ENCODE assay signal across 22 cellular contexts in the genomic region with DNA sequence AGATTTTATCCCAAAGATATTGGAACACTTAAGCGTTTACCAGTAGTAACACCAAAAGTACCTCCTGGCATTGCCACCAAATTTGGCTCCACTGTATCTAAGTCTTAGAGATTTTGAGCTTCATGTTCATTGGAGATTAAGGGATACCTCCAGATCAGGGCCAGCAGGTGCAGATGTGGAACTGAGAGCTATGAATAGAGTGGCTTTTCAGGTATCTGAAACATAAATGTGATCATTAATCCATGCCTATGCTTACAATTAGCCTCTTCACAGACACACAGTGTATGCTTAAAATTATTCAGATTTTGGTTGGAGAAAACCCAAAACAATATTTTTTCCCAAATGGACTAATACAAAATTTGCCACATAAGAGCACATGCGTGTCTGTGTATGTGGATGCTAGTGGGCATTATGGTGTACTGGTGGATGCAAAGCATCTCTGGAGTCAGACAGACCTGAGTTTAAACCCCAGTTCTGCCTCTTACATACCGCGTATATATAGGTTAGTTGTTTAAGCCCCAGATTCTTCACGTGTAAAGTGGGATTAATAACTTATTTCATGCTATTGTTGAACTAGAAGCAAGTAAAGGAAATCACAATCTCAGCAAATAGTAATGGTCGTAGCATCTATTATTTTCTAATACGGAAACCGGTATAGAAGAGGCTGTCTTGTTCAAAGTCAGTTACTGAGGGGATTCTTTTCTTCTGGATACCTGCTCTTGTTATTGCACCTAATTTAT. TPM values are rescaled to one million over a fixed set of nuclear protein-coding genes. Genes with fewer than 3 reads are reported as not detected.
A peak's percentile ranks its signal among the peaks of the same experiment; 100 is the strongest.
DNase-seq lines count a peak whose midpoint lies in the region; ATAC-seq, FAIRE-seq and TF ChIP-seq lines count a peak whose summit lies in the region.
"Had no signal": no experiment of that assay in that cellular context is flagged by ENCODE, and none has a peak within 500 bp of the region (broad histone marks: within the 10 kb centered on the region; RNA-seq: fewer than 3 reads in every experiment).

No MANE protein-coding gene starts in this region.

- no peak for TF ChIP-seq EP300 in K562 (IDR thresholded peaks at IDR 0.05; ENCODE audit: low read length)

- H3K36me3 ChIP-seq in K562 (ENCODE audit: control insufficient read depth, insufficient read depth, low read length) = peaks cover 29% of the 10 kb centered on the region

- no TSS peak for BruUV-seq in K562 (replicated peaks; lab: Mats Ljungman, UMichigan)

- CTCF ChIA-PET in K562 (lab: Yijun Ruan, JAX; ENCODE audit: low intra/inter-chr PET ratio) = no interaction called here

- H3K27me3 ChIP-seq in K562 (ENCODE audit: control insufficient read depth in 2 of 2, insufficient read depth in 2 of 2, low read length in 2 of 2) = no peaks in the 10 kb centered on the region

- no peak for TF ChIP-seq POLR2A in K562 (conservative IDR thresholded peaks at IDR 0.05)

- H3K27ac ChIP-seq in K562 (ENCODE audit: extremely low read depth, low read depth, low read length) = no peak overlapping the region

- no peaks in the 10 kb centered on the region for H3K9me1 ChIP-seq in K562 (ENCODE audit: control insufficient read depth, insufficient read depth, low read length)

- no peaks in the 10 kb centered on the region for H3K4me1 ChIP-seq in K562 (replicated peaks in 1 of 2; ENCODE audit: control insufficient read depth in 2 of 2, insufficient read depth in 2 of 2, low read length in 2 of 2)

- 85% methylated on average over 8 of the region's 8 CpGs for WGBS in K562 (ENCODE audit: insufficient coverage, low coverage, missing lambda C conversion rate)

- no peak for TF ChIP-seq CTCF in K562 (IDR thresholded peaks at IDR 0.05 in 2 of 3, conservative IDR thresholded peaks at IDR 0.05 in 1 of 3; ENCODE audit: insufficient read depth in 2 of 3, low read depth in 1 of 3, low read length in 3 of 3)

- intact Hi-C loops in K562 (cut with micrococcal nuclease) = loop anchor here (5.0 kb wide), 1 partner anchor 331 kb away; no protein-coding TSS in a partner anchor

- no peak for FAIRE-seq in K562 (lab: Jason Lieb, UNC)
- FAIRE-seq: GM12892, TTC549 had no signal

- no peak for TF ChIP-seq RAD21 in K562 (CRISPR knock-in tag; conservative IDR thresholded peaks at IDR 0.05 in 1 of 2, IDR thresholded peaks at IDR 0.05 in 1 of 2)

- H2AFZ ChIP-seq in K562 (ENCODE audit: low read depth, low read length) = no peak overlapping the region

- peak; percentile 42 for ATAC-seq in GM21381 (IDR thresholded peaks at IDR 0.05; ENCODE audit: unreplicated experiment)
- peak; percentile 30 for ATAC-seq in HG02798 (IDR thresholded peaks at IDR 0.05; ENCODE audit: poor library complexity, unreplicated experiment)
- ATAC-seq in HG03354 (IDR thresholded peaks at IDR 0.05; ENCODE audit: poor library complexity, severe bottlenecking, unreplicated experiment) = peak; percentile 59
- no peak for ATAC-seq in K562
- ATAC-seq: PC-3 had no signal

- no peak overlapping the region for H3K4me3 ChIP-seq in K562

- H4K20me1 ChIP-seq in K562 (replicated peaks; ENCODE audit: control insufficient read depth, insufficient read depth, low read length) = peaks cover 35% of the 10 kb centered on the region

- in situ Hi-C loops in K562 (cut with MboI) = no loop called here

- no peaks in the 10 kb centered on the region for H3K79me2 ChIP-seq in K562 (ENCODE audit: control insufficient read depth, insufficient read depth, low read length)

- no peak overlapping the region for H3K9ac ChIP-seq in K562 (ENCODE audit: insufficient read depth in 1 of 2, low read depth in 2 of 2, low read length in 2 of 2)
- H3K9ac ChIP-seq: SK-N-SH had no signal

- no peaks in the 10 kb centered on the region for H3K9me3 ChIP-seq in K562 (replicated peaks; ENCODE audit: control insufficient read depth, insufficient read depth, low read depth, low read length)
- H3K9me3 ChIP-seq: SK-N-SH had no signal

- DNase-seq in K562 (ENCODE audit: extremely low read depth in 1 of 4, low spot score in 3 of 4) (no peak), NCI-H1092 treated with DMSO at 0.1 percent for 48 hours (lab: John Stamatoyannopoulos, UW) (no peak), H4 (ENCODE audit: low spot score) (no peak)
- DNase-seq in activated naive CD4-positive, alpha-beta T cell (lab: John Stamatoyannopoulos, UW) = no peak
- DNase-seq: ACHN; C1 segment of cervical spinal cord; CD8-positive, alpha-beta memory T cell; H9; KBM-7; NCI-H146; NCI-H2081; NCI-H510A treated with DMSO at 0.1 percent for 48 hours; NCI-H774; PC-3; RPMI8226; SHP77 treated with DMSO at 0.1 percent for 48 hours; SK-N-SH had no signal

- POLR2A ChIA-PET in K562 (lab: Yijun Ruan, JAX) = no interaction called here

- H3K4me2 ChIP-seq in K562 (ENCODE audit: insufficient read depth, low read length) = no peak overlapping the region
- H3K4me2 ChIP-seq: SK-N-SH had no signal

TF ChIP-seq in K562, 482 proteins besides CTCF, POLR2A, EP300 and RAD21:
- TF ChIP-seq, protein P1, sequence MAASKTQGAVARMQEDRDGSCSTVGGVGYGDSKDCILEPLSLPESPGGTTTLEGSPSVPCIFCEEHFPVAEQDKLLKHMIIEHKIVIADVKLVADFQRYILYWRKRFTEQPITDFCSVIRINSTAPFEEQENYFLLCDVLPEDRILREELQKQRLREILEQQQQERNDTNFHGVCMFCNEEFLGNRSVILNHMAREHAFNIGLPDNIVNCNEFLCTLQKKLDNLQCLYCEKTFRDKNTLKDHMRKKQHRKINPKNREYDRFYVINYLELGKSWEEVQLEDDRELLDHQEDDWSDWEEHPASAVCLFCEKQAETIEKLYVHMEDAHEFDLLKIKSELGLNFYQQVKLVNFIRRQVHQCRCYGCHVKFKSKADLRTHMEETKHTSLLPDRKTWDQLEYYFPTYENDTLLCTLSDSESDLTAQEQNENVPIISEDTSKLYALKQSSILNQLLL (CRISPR knock-in tag; IDR thresholded peaks at IDR 0.05; ENCODE audit: borderline replicate concordance) = peak; percentile 84; the same call in 1 of the 2 replicates
- TF ChIP-seq ZNF165 (CRISPR knock-in tag; IDR thresholded peaks at IDR 0.05; ENCODE audit: borderline replicate concordance) = no peak
- TF ChIP-seq GABPB2 (CRISPR knock-in tag; conservative IDR thresholded peaks at IDR 0.05) = peak; percentile 59; the same call in 1 of the 2 replicates
- no peak for TF ChIP-seq SPI1 (IDR thresholded peaks at IDR 0.05; ENCODE audit: borderline replicate concordance, low read depth, low read length)
- no peak for TF ChIP-seq HDAC1 (IDR thresholded peaks at IDR 0.05)

RNA-seq across cellular contexts. Expression of gene LRRC4, which starts 6.8 kb away (rescaled TPM):
- not detected in 2 replicates for total RNA-seq in K562 (2011; cell fraction: chromatin; rRNA removed; ENCODE audit: low replicate concordance)
- total RNA-seq in K562 (2011; cell fraction: nucleolus; rRNA removed) = not detected in 2 replicates
- not detected in 2 replicates for total RNA-seq in K562 (2011; cell fraction: nucleoplasm; rRNA removed)
- total RNA-seq in K562 (2014; rRNA removed) (not detected in 2 replicates), K562 (2014; rRNA removed; fragmentation: Illumina TruSeq; extraction: Trizol) (not detected in 2 replicates), K562 (2015; rRNA removed; fragmentation: Illumina TruSeq; extraction: Trizol) (not detected in 2 replicates), K562 (2021) (0.07 TPM in 1 of 2 replicates, not detected in the other)
- polyA plus RNA-seq in K562 (2011; rRNA removed) (not detected in 2 replicates), K562 (2014; fragmentation: Illumina TruSeq; extraction: Trizol) (not detected in 2 replicates), K562 (2014; fragmentation: Nextera tagmentation; extraction: Ambion mirVana) (under 1 TPM in 1 of 2 experiments, not detected in 1; 0.04 TPM), K562 (2014; rRNA removed) (0.11 TPM in 1 of 2 replicates, not detected in the other)
- not detected in 2 replicates for polyA plus RNA-seq in K562 (2011; cell fraction: cytosol; rRNA removed)
- polyA plus RNA-seq in K562 (2011; cell fraction: nucleus; rRNA removed) = not detected in 2 replicates
- polyA plus RNA-seq in K562 (2012) = 0.07 and 0.21 TPM in 2 replicates
- polyA minus RNA-seq in K562 (2011; rRNA and poly(A)+ RNA removed) = not detected in 2 replicates
- polyA minus RNA-seq in K562 (2011; cell fraction: cytosol; rRNA and poly(A)+ RNA removed) = not detected in 2 replicates
- not detected in 2 replicates for polyA minus RNA-seq in K562 (2011; cell fraction: nucleus; rRNA and poly(A)+ RNA removed)
- not detected in 2 replicates for total RNA-seq in H4 (2014; rRNA removed; shearing (Covaris generic))
- polyA plus RNA-seq: CD8-positive, alpha-beta memory T cell had no signal
